ENCODE assay signal across 13 cellular contexts in genomic region chr6:154218787-154219186, GRCh38.
"Had no signal": no experiment of that assay in that cellular context is flagged by ENCODE, and none has a peak within 500 bp of the region (broad histone marks: within the 10 kb centered on the region; RNA-seq: fewer than 3 reads in every experiment).

No MANE protein-coding gene starts in this region.

- H3K27ac Mint-ChIP-seq: stimulated activated naive B cell treated with anti-CD40 and anti-IgM and Interleukin-4, amounts not matched to agents 10 μg/mL and 1 μg/mL and 100 μg/mL, for 72 hours; T-helper 2 cell treated with Interferon-gamma antibody and Interleukin-4, amounts not matched to agents 5 μg/mL and 100 μg/mL, for 36 hours; type B pancreatic cell had no signal

- DNase-seq: foreskin keratinocyte; left cardiac atrium; midbrain; right lobe of liver; spleen; stimulated activated CD4-positive, alpha-beta T cell treated with anti-CD3 and anti-CD28 coated beads, Interleukin-1b, Interleukin-23, amount 100 ng/mL, for 48 hours; stimulated activated naive B cell treated with anti-CD40 and anti-IgM and Interleukin-4, amounts not matched to agents 10 μg/mL and 1 μg/mL and 100 μg/mL, for 72 hours had no signal

- H3K9me3 ChIP-seq: prostate gland, right lobe of liver, spleen, suprapubic skin had no signal

- H3K36me3 ChIP-seq: prostate gland, right lobe of liver, suprapubic skin had no signal

- H3K36me3 Mint-ChIP-seq: stimulated activated naive B cell treated with anti-CD40 and anti-IgM and Interleukin-4, amounts not matched to agents 10 μg/mL and 1 μg/mL and 100 μg/mL, for 72 hours; type B pancreatic cell had no signal

- H3K27ac ChIP-seq: foreskin keratinocyte, prostate gland, right lobe of liver, suprapubic skin had no signal

- ATAC-seq: foreskin keratinocyte; left cardiac atrium; stimulated activated naive B cell treated with anti-CD40 and anti-IgM and Interleukin-4, amounts not matched to agents 10 μg/mL and 1 μg/mL and 100 μg/mL, for 72 hours had no signal

- H3K9me3 Mint-ChIP-seq: activated T-helper 1 cell treated with anti-CD3 and anti-CD28 coated beads, Interleukin-12 subunit alpha, Interleukin-12 subunit beta, Interleukin-2, Interleukin-4 antibody, amounts not matched to agents 30 ng/mL and 10 ng/mL and 1 ng/mL, durations not matched to agents 14 hours and 24 hours and 36 hours; stimulated activated naive B cell treated with anti-CD40 and anti-IgM and Interleukin-4, amounts not matched to agents 10 μg/mL and 1 μg/mL and 100 μg/mL, for 72 hours; T-helper 2 cell treated with Interferon-gamma antibody and Interleukin-4, amounts not matched to agents 5 μg/mL and 100 μg/mL, for 36 hours; type B pancreatic cell had no signal

- H3K27me3 Mint-ChIP-seq: stimulated activated naive B cell treated with anti-CD40 and anti-IgM and Interleukin-4, amounts not matched to agents 10 μg/mL and 1 μg/mL and 100 μg/mL, for 72 hours had no signal

- H3K4me3 Mint-ChIP-seq: activated T-helper 1 cell treated with anti-CD3 and anti-CD28 coated beads, Interleukin-12 subunit alpha, Interleukin-12 subunit beta, Interleukin-2, Interleukin-4 antibody, amounts not matched to agents 30 ng/mL and 10 ng/mL and 1 ng/mL, durations not matched to agents 14 hours and 24 hours and 36 hours; stimulated activated naive B cell treated with anti-CD40 and anti-IgM and Interleukin-4, amounts not matched to agents 10 μg/mL and 1 μg/mL and 100 μg/mL, for 72 hours; T-helper 2 cell treated with Interferon-gamma antibody and Interleukin-4, amounts not matched to agents 5 μg/mL and 100 μg/mL, for 36 hours; type B pancreatic cell had no signal

- H3K27me3 ChIP-seq: foreskin keratinocyte, right lobe of liver, spleen, suprapubic skin had no signal

- H3K4me1 ChIP-seq: foreskin keratinocyte, prostate gland, right lobe of liver, suprapubic skin had no signal

- H3K4me3 ChIP-seq: lung, prostate gland, right lobe of liver, spleen, suprapubic skin had no signal
